33 cellular contexts compared by ENCODE assay signal in the genomic region with DNA sequence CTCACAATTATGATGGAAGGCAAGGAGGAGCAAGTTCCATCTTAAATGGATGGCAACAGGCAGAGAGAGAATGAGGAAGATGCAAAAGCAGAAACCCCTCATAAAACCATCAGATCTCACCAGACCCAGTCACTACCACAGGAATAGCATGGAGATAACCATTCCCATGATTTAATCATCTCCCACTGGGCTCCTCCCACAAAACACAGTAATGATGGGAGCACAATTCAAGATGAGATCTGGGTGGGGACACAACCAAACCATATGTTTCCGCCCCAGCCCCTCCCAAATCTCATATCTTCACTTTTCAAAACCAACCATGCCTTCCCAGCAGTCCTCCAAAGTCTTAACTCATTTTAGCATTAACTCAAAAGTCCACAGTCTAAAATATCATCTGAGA.
"Had no signal": no experiment of that assay in that cellular context is flagged by ENCODE, and none has a peak within 500 bp of the region (broad histone marks: within the 10 kb centered on the region; RNA-seq: fewer than 3 reads in every experiment).

No MANE protein-coding gene starts in this region.

- H3K9me3 Mint-ChIP-seq: activated naive CD8-positive, alpha-beta T cell treated with anti-CD3 and anti-CD28 coated beads, Interleukin-2, amount 50 U/mL, for 24 hours had no signal

- ATAC-seq: activated naive CD4-positive, alpha-beta T cell treated with anti-CD3 and anti-CD28 coated beads, Interleukin-2, amount 50 U/mL, for 72 hours; activated naive CD8-positive, alpha-beta T cell treated with anti-CD3 and anti-CD28 coated beads, Interleukin-2, amount 50 U/mL, for 24 hours; activated T-cell treated with anti-CD3 and anti-CD28 coated beads, Interleukin-2, amount 50 U/mL, for 4 hours; activated T-cell treated with anti-CD3 and anti-CD28 coated beads, Interleukin-2, amount 50 U/mL, for 72 hours; activated T-helper 17 cell treated with anti-CD3 and anti-CD28 coated beads, Interleukin-2, amount 50 U/mL, for 72 hours; body of pancreas had no signal

- H3K4me1 Mint-ChIP-seq: activated naive CD4-positive, alpha-beta T cell treated with anti-CD3 and anti-CD28 coated beads, Interleukin-2, amount 10 ng/mL, durations not matched to agents 7 days and 5 days; activated naive CD4-positive, alpha-beta T cell treated with anti-CD3 and anti-CD28 coated beads, Interleukin-2, amount 50 U/mL, for 24 hours; activated naive CD8-positive, alpha-beta T cell treated with anti-CD3 and anti-CD28 coated beads for 36 hours; activated naive CD8-positive, alpha-beta T cell treated with anti-CD3 and anti-CD28 coated beads, Interleukin-2, amount 10 ng/mL, durations not matched to agents 7 days and 5 days; activated naive CD8-positive, alpha-beta T cell treated with anti-CD3 and anti-CD28 coated beads, Interleukin-2, amount 50 U/mL, for 24 hours; activated T-helper 17 cell treated with anti-CD3 and anti-CD28 coated beads, Interleukin-2, amount 50 U/mL, for 72 hours; central memory CD8-positive, alpha-beta T cell had no signal

- H3K27me3 Mint-ChIP-seq: activated naive CD4-positive, alpha-beta T cell treated with anti-CD3 and anti-CD28 coated beads, Interleukin-2, amount 10 ng/mL, durations not matched to agents 7 days and 5 days; activated naive CD4-positive, alpha-beta T cell treated with anti-CD3 and anti-CD28 coated beads, Interleukin-2, amount 50 U/mL, for 24 hours; activated naive CD8-positive, alpha-beta T cell; activated naive CD8-positive, alpha-beta T cell treated with anti-CD3 and anti-CD28 coated beads for 36 hours; activated naive CD8-positive, alpha-beta T cell treated with anti-CD3 and anti-CD28 coated beads, Interleukin-2, amount 10 ng/mL, durations not matched to agents 7 days and 5 days; activated naive CD8-positive, alpha-beta T cell treated with anti-CD3 and anti-CD28 coated beads, Interleukin-2, amount 50 U/mL, for 24 hours; activated T-helper 17 cell treated with anti-CD3 and anti-CD28 coated beads, Interleukin-2, amount 50 U/mL, for 72 hours; brain; central memory CD8-positive, alpha-beta T cell had no signal

- H3K4me3 Mint-ChIP-seq: activated naive CD4-positive, alpha-beta T cell treated with anti-CD3 and anti-CD28 coated beads for 36 hours; activated naive CD4-positive, alpha-beta T cell treated with anti-CD3 and anti-CD28 coated beads, Interleukin-2, amount 10 ng/mL, durations not matched to agents 7 days and 5 days; activated naive CD4-positive, alpha-beta T cell treated with anti-CD3 and anti-CD28 coated beads, Interleukin-2, amount 50 U/mL, for 24 hours; activated naive CD8-positive, alpha-beta T cell; activated naive CD8-positive, alpha-beta T cell treated with anti-CD3 and anti-CD28 coated beads for 36 hours; activated naive CD8-positive, alpha-beta T cell treated with anti-CD3 and anti-CD28 coated beads, Interleukin-2, amount 10 ng/mL, durations not matched to agents 7 days and 5 days; activated naive CD8-positive, alpha-beta T cell treated with anti-CD3 and anti-CD28 coated beads, Interleukin-2, amount 50 U/mL, for 24 hours; activated T-cell treated with anti-CD3 and anti-CD28 coated beads, Interleukin-2, amount 50 U/mL, for 4 hours; activated T-cell treated with anti-CD3 and anti-CD28 coated beads, Interleukin-2, amount 50 U/mL, for 72 hours; activated T-helper 1 cell treated with anti-CD3 and anti-CD28 coated beads, Interleukin-12 subunit alpha, Interleukin-12 subunit beta, Interleukin-2, Interleukin-4 antibody, amounts not matched to agents 30 ng/mL and 10 ng/mL and 1 ng/mL, durations not matched to agents 14 hours and 24 hours and 36 hours; activated T-helper 17 cell treated with anti-CD3 and anti-CD28 coated beads, Interleukin-2, amount 50 U/mL, for 72 hours; brain; central memory CD8-positive, alpha-beta T cell had no signal

- H3K36me3 Mint-ChIP-seq: activated naive CD4-positive, alpha-beta T cell treated with anti-CD3 and anti-CD28 coated beads, Interleukin-2, amount 10 ng/mL, durations not matched to agents 7 days and 5 days; activated naive CD4-positive, alpha-beta T cell treated with anti-CD3 and anti-CD28 coated beads, Interleukin-2, amount 50 U/mL, for 24 hours; activated naive CD8-positive, alpha-beta T cell; activated naive CD8-positive, alpha-beta T cell treated with anti-CD3 and anti-CD28 coated beads for 36 hours; activated naive CD8-positive, alpha-beta T cell treated with anti-CD3 and anti-CD28 coated beads, Interleukin-2, amount 10 ng/mL, durations not matched to agents 7 days and 5 days; brain had no signal

- DNase-seq: activated effector memory CD4-positive, alpha-beta T cell treated with anti-CD3 and anti-CD28 coated beads, Interleukin-2, amount 50 U/mL, for 16 hours; activated effector memory CD4-positive, alpha-beta T cell treated with Interleukin-2 at 50 U/mL for 16 hours; activated gamma-delta T cell; activated gamma-delta T cell treated with Interleukin-2 at 50 U/mL for 16 hours; activated naive CD4-positive, alpha-beta T cell; activated naive CD4-positive, alpha-beta T cell treated with anti-CD3 and anti-CD28 coated beads for 36 hours; activated naive CD4-positive, alpha-beta T cell treated with anti-CD3 and anti-CD28 coated beads, Interleukin-2, amount 10 ng/mL, durations not matched to agents 7 days and 5 days; activated naive CD4-positive, alpha-beta T cell treated with anti-CD3 and anti-CD28 coated beads, Interleukin-2, amount 50 U/mL, for 16 hours; activated naive CD4-positive, alpha-beta T cell treated with Interleukin-2 at 50 U/mL for 16 hours; activated naive CD8-positive, alpha-beta T cell treated with anti-CD3 and anti-CD28 coated beads for 36 hours; activated naive CD8-positive, alpha-beta T cell treated with anti-CD3 and anti-CD28 coated beads, Interleukin-2, amount 10 ng/mL, durations not matched to agents 7 days and 5 days; activated naive CD8-positive, alpha-beta T cell treated with anti-CD3 and anti-CD28 coated beads, Interleukin-2, amount 50 U/mL, for 24 hours; activated T-cell treated with anti-CD3 and anti-CD28 coated beads, Interleukin-2, amount 50 U/mL, for 4 hours; activated T-cell treated with anti-CD3 and anti-CD28 coated beads, Interleukin-2, amount 50 U/mL, for 48 hours; activated T-cell treated with anti-CD3 and anti-CD28 coated beads, Interleukin-2, amount 50 U/mL, for 72 hours; adrenal gland; amniotic stem cell; amygdala; anterior cingulate cortex; aorta; body of pancreas; brain microvascular endothelial cell; caudate nucleus; central memory CD4-positive, alpha-beta T cell; cerebellar nuclear complex had no signal

- H3K27ac Mint-ChIP-seq: activated naive CD4-positive, alpha-beta T cell treated with anti-CD3 and anti-CD28 coated beads for 36 hours; activated naive CD4-positive, alpha-beta T cell treated with anti-CD3 and anti-CD28 coated beads, Interleukin-2, amount 10 ng/mL, durations not matched to agents 7 days and 5 days; activated naive CD4-positive, alpha-beta T cell treated with anti-CD3 and anti-CD28 coated beads, Interleukin-2, amount 50 U/mL, for 24 hours; activated naive CD4-positive, alpha-beta T cell treated with anti-CD3 and anti-CD28 coated beads, Interleukin-2, amount 50 U/mL, for 72 hours; activated naive CD8-positive, alpha-beta T cell; activated naive CD8-positive, alpha-beta T cell treated with anti-CD3 and anti-CD28 coated beads for 36 hours; activated naive CD8-positive, alpha-beta T cell treated with anti-CD3 and anti-CD28 coated beads, Interleukin-2, amount 10 ng/mL, durations not matched to agents 7 days and 5 days; activated naive CD8-positive, alpha-beta T cell treated with anti-CD3 and anti-CD28 coated beads, Interleukin-2, amount 50 U/mL, for 24 hours; activated T-cell treated with anti-CD3 and anti-CD28 coated beads, Interleukin-2, amount 50 U/mL, for 72 hours; activated T-helper 1 cell treated with anti-CD3 and anti-CD28 coated beads, Interleukin-12 subunit alpha, Interleukin-12 subunit beta, Interleukin-2, Interleukin-4 antibody, amounts not matched to agents 30 ng/mL and 10 ng/mL and 1 ng/mL, durations not matched to agents 14 hours and 24 hours and 36 hours; activated T-helper 17 cell treated with anti-CD3 and anti-CD28 coated beads, Interleukin-2, amount 50 U/mL, for 72 hours; activated T-helper 2 cell treated with anti-CD3 and anti-CD28 coated beads, Interferon-gamma antibody, Interleukin-2, Interleukin-4, amounts not matched to agents 10 μg/mL and 5 μg/mL and 100 μg/mL, durations not matched to agents 14 hours and 24 hours and 36 hours; brain had no signal
